8 cellular contexts compared by ENCODE assay signal in the genomic region with DNA sequence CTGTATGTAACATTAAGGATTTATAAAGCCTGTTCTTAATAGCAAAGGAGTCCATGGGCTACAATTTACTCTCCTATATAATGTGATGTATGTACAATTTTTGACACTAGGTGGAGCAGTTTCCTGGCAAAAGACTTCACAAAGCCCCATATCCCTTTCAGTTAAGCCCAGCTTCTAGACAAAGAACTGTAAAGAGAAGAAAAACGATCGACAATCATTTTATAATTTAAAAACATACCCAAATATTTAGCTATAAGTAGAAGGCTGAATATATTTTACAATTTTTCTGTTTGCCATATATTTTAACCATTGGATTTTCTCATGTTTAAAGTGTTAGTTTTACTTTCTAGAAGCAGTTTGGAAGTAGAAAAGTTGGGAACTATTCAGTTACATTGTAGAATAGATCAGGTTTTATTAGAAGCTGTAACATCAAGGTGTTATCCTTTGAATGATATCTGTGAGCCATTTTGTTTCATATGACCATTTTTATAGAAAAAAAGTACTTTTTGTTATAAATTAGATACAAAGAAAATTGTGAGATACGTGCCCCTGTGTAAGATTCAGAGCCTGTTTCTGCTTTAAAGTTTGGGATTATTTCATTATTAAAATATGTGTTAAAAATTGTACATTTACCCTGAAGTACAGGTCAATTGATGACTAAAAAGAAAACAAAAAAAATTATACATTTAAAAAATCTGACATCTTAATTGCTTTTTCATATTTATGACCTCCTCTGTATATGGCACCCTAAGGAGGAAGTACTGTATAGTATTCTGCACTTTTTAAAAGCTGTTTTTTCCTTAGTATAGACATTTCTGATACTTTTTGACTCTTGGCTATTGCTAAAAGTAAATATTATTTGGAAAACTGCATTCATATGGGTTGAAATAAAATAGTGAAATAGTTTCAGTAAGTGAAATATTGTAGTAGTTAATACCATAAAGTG. TPM values are rescaled to one million over a fixed set of nuclear protein-coding genes. Genes with fewer than 3 reads are reported as not detected.
DNase-seq lines count a peak whose midpoint lies in the region; ATAC-seq and TF ChIP-seq lines count a peak whose summit lies in the region.

No MANE protein-coding gene starts in this region.

- peak; percentile 79 for TF ChIP-seq CTCF in A673 (conservative IDR thresholded peaks at IDR 0.05; ENCODE audit: low read depth, low read length)
- peak; percentile 57 for TF ChIP-seq CTCF in GM10266 (IDR thresholded peaks at IDR 0.05; ENCODE audit: control insufficient read depth, insufficient read depth, low read depth, missing control alignments)
- TF ChIP-seq CTCF in adrenal gland (IDR thresholded peaks at IDR 0.05) = peak; percentile 60 to 83 (median 79)
- TF ChIP-seq CTCF in left ventricle myocardium inferior (IDR thresholded peaks at IDR 0.05; ENCODE audit: borderline replicate concordance) = peak; percentile 85

- POLR2A ChIA-PET in A673 (lab: Charles Lee; ENCODE audit: low non-redundant PET) = interaction anchor here (0.9 kb wide), 1 partner anchor 94 kb away, joined by 3 read pairs; no protein-coding TSS in a partner anchor

- CTCF ChIA-PET in A673 (lab: Charles Lee) = interaction anchor here (0.5 to 2.9 kb wide), 6 partner anchors 21 to 388 kb away, joined by 3 to 24 read pairs (median 4); no protein-coding TSS in a partner anchor

- TSS peak; percentile 64 for BruUV-seq in A673 (replicated peaks; lab: Mats Ljungman, UMichigan)

- TF ChIP-seq POLR2A in adrenal gland (IDR thresholded peaks at IDR 0.05) = no peak

- WGBS in adrenal gland, 4 donors = 23 to 28% (median 26%) methylated on average over 3 of the region's 3 CpGs

- peak overlapping the region; percentile 72 for H3K27ac ChIP-seq in A673 (ENCODE audit: low read depth, low read length, poor library complexity, severe bottlenecking)
- H3K27ac ChIP-seq in HUES6 (ENCODE audit: low read depth, low read length) = peak overlapping the region; percentile 49; the same call in 1 of the 2 replicates
- H3K27ac ChIP-seq in adrenal gland = peak overlapping the region; percentile 37 to 86 (median 58)
- H3K27ac ChIP-seq in left ventricle myocardium inferior (replicated peaks) = peak overlapping the region; percentile 38

- DNase-seq in A673 (ENCODE audit: low spot score) = peak; percentile 92
- DNase-seq in GM10266 (ENCODE audit: extremely low spot score) = peak; percentile 52
- peak; percentile 69 for DNase-seq in NCI-H82 treated with DMSO at 0.1 percent for 48 hours (lab: John Stamatoyannopoulos, UW; ENCODE audit: unreplicated experiment)
- DNase-seq in adrenal gland = peak in 1 of 7 donors; percentile 47
- no peak for DNase-seq in left ventricle myocardium inferior
- DNase-seq in pulmonary artery endothelial cell (ENCODE audit: low read depth, low spot score) = peak; percentile 66

- H3K4me1 ChIP-seq in A673 (ENCODE audit: insufficient read depth, low read length, poor library complexity, severe bottlenecking) (peaks cover 26% of the 10 kb centered on the region), HUES6 (ENCODE audit: control insufficient read depth, insufficient read depth, low read length) (peaks cover 18% of the 10 kb centered on the region), adrenal gland (replicated peaks in 1 of 2) (peaks cover 22 to 43% of the 10 kb centered on the region in 2 donors), left ventricle myocardium inferior (peaks cover 9% of the 10 kb centered on the region)

- H3K27me3 ChIP-seq in A673 (replicated peaks; ENCODE audit: insufficient read depth, low read depth, low read length, poor library complexity) (no peaks in the 10 kb centered on the region), HUES6 (ENCODE audit: control insufficient read depth, insufficient read depth, low read length) (no peaks in the 10 kb centered on the region), adrenal gland (no peaks in the 10 kb centered on the region), left ventricle myocardium inferior (ENCODE audit: low read depth) (no peaks in the 10 kb centered on the region)

- H3K36me3 ChIP-seq in A673 (ENCODE audit: insufficient read depth, low read length, poor library complexity, severe bottlenecking) = no peaks in the 10 kb centered on the region
- H3K36me3 ChIP-seq in HUES6 (ENCODE audit: control insufficient read depth, insufficient read depth, low read length) = peaks cover 10% of the 10 kb centered on the region
- no peaks in the 10 kb centered on the region for H3K36me3 ChIP-seq in adrenal gland (replicated peaks in 1 of 2)
- peaks cover 13% of the 10 kb centered on the region for H3K36me3 ChIP-seq in left ventricle myocardium inferior

- H3K9ac ChIP-seq in HUES6 (ENCODE audit: low read length) = no peak overlapping the region

- no peak for ATAC-seq in GM18519 (IDR thresholded peaks at IDR 0.05; ENCODE audit: low FRiP score, unreplicated experiment)

- H3K4me3 ChIP-seq in A673 (ENCODE audit: low read depth, low read length, poor library complexity, severe bottlenecking) (no peak overlapping the region), HUES6 (ENCODE audit: low read depth, low read length) (no peak overlapping the region), adrenal gland (peak overlapping the region in 1 of 4 donors; percentile 21), left ventricle myocardium inferior (peak overlapping the region; percentile 29)

- H3K9me3 ChIP-seq in A673 (ENCODE audit: low read depth, low read length, poor library complexity, severe bottlenecking) (peaks cover 2% of the 10 kb centered on the region), HUES6 (ENCODE audit: control insufficient read depth, insufficient read depth, low read depth, low read length) (peaks cover 1% of the 10 kb centered on the region), adrenal gland (replicated peaks in 1 of 3) (no peaks in the 10 kb centered on the region), left ventricle myocardium inferior (replicated peaks) (no peaks in the 10 kb centered on the region)

- intact Hi-C loops in A673 (cut with micrococcal nuclease; ENCODE audit: unreplicated experiment) = loop anchor here (1.0 to 2.0 kb wide), 2 partner anchors 86 to 105 kb away; no protein-coding TSS in a partner anchor
- intact Hi-C loops in adrenal gland (cut with DNase I) = no loop called here
- intact Hi-C loops in left ventricle myocardium inferior (cut with micrococcal nuclease) = no loop called here

RNA-seq across cellular contexts. Expression of gene VMP1, which starts 46.3 kb away (rescaled TPM):
- total RNA-seq in A673 (2021) (107 and 110 TPM in 2 replicates), adrenal gland (100 to 1,000 TPM in 7 of 8 donors, 10 to 100 TPM in 1; 52.4 to 335 (median 184) TPM), left ventricle myocardium inferior (50.8 TPM), pulmonary artery endothelial cell (132 and 197 TPM in 2 replicates)
- 100 to 1,000 TPM; 118 to 137 (median 123) TPM for polyA plus RNA-seq in adrenal gland

RNA-seq across cellular contexts. Expression of gene PTRH2, which starts 46.6 kb away (rescaled TPM):
- 46.8 and 50.3 TPM in 2 replicates for total RNA-seq in A673 (2021)
- 10 to 100 TPM; 17.9 to 61.7 (median 26.2) TPM for total RNA-seq in adrenal gland
- 10 to 100 TPM; 30.8 to 96.7 (median 68.5) TPM for polyA plus RNA-seq in adrenal gland
- 10.9 TPM for total RNA-seq in left ventricle myocardium inferior
- total RNA-seq in pulmonary artery endothelial cell = 52.5 and 53.0 TPM in 2 replicates
